In the genomic region with DNA sequence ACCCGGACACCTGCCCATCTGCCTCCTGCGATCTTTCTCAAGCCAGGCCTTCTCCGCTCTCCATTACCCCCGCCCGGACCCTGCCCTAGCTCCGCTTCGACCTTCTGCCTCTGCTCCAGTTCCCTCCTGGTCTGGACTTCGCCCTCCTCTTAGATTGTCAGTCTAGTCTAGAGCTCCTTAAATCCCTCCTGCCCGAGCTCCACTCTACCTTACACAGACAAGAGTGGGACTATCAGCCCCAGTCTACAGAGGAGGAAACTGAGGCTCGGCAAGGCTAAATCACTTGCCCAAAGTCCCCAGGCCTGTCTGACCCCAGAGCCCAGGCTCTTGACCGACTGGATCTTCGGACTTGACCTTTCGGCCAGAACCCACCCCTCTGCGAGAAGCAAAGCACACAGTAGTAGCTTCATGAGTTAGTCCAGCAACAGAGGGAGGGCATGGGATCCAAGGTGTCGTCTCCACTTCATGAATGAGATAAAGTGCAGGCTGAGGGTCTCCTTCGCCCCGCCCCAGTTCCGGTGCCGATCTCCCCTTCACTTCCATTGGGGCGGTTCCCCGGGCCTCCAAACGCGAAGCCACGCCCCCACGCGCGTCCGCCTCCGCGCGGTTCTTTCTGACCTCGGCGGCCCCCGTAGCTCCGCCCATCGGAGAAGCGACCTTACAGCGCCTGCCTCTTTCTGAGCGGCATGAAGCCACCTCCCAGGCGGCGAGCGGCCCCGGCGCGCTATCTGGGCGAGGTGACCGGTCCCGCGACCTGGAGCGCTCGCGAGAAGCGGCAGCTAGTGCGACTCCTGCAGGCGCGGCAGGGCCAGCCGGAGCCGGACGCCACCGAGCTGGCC, we compare ENCODE assay signal across 8 cellular contexts. TPM values are rescaled to one million over a fixed set of nuclear protein-coding genes. Genes with fewer than 3 reads are reported as not detected.
DNase-seq lines count a peak whose midpoint lies in the region; ATAC-seq and TF ChIP-seq lines count a peak whose summit lies in the region.

A gene with protein sequence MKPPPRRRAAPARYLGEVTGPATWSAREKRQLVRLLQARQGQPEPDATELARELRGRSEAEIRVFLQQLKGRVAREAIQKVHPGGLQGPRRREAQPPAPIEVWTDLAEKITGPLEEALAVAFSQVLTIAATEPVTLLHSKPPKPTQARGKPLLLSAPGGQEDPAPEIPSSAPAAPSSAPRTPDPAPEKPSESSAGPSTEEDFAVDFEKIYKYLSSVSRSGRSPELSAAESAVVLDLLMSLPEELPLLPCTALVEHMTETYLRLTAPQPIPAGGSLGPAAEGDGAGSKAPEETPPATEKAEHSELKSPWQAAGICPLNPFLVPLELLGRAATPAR (plus strand): TSS at position 658 of the 839 bp plus-strand sequence. CDS start 29 bp downstream, at position 687.

- H3K27me3 ChIP-seq in DND-41 (ENCODE audit: insufficient read depth, low read length, poor library complexity) = peaks cover 12% of the 10 kb centered on the region
- H3K27me3 ChIP-seq in GM23338 (ENCODE audit: insufficient read depth) = peaks cover 44% of the 10 kb centered on the region
- peaks cover 7% of the 10 kb centered on the region for H3K27me3 ChIP-seq in RWPE2 (ENCODE audit: insufficient read depth, poor library complexity, severe bottlenecking)

- peak within 1 kb of the TSS; percentile 100 for H3K4me2 ChIP-seq in DND-41 (ENCODE audit: insufficient read depth, low read length)
- peak within 1 kb of the TSS; percentile 91 for H3K4me2 ChIP-seq in GM23338

- intact Hi-C loops in activated T-helper 2 cell treated with anti-CD3 and anti-CD28 coated beads, Interferon-gamma antibody, Interleukin-2, Interleukin-4, amounts not matched to agents 10 μg/mL and 5 μg/mL and 100 μg/mL, durations not matched to agents 14 hours and 24 hours and 36 hours (cut with micrococcal nuclease) = loop anchor here (1.0 to 2.0 kb wide), 3 partner anchors 17 to 57 kb away; a partner anchor contains a TSS

- DNase-seq in DND-41 (peak; percentile 99), GM23338 (ENCODE audit: low spot score) (peak; percentile 97), LoVo (ENCODE audit: low spot score) (peak; percentile 92), RWPE2 (ENCODE audit: low spot score) (peak; percentile 93), fibroblast of peridontal ligament (ENCODE audit: extremely low read depth) (peak; percentile 92)
- peak; percentile 96 for DNase-seq in activated T-helper 2 cell treated with anti-CD3 and anti-CD28 coated beads, Interferon-gamma antibody, Interleukin-2, Interleukin-4, amounts not matched to agents 10 μg/mL and 5 μg/mL and 100 μg/mL, durations not matched to agents 14 hours and 24 hours and 36 hours (ENCODE audit: low spot score)
- peak; percentile 97 for DNase-seq in stimulated activated naive CD8-positive, alpha-beta T cell treated with anti-CD3 and anti-CD28 coated beads, Interleukin-15, Interleukin-2, amounts not matched to agents 100 U/mL and 50 U/mL, for 24 hours

- peaks cover 38% of the 10 kb centered on the region for H4K20me1 ChIP-seq in DND-41 (ENCODE audit: insufficient read depth, low read length)
- peaks cover 9% of the 10 kb centered on the region; the same call in 1 of the 2 replicates for H4K20me1 ChIP-seq in GM23338 (replicated peaks; ENCODE audit: insufficient read depth)

- H3K27ac ChIP-seq in DND-41 (ENCODE audit: low read length) = peak within 1 kb of the TSS; percentile 96
- peak within 1 kb of the TSS; percentile 69; the same call in 1 of the 2 replicates for H3K27ac ChIP-seq in GM23338 (ENCODE audit: low read depth)
- peak within 1 kb of the TSS; percentile 57 for H3K27ac ChIP-seq in RWPE2 (ENCODE audit: poor library complexity, severe bottlenecking)

- H2AFZ ChIP-seq in DND-41 (ENCODE audit: low read depth, low read length) (peak within 1 kb of the TSS; percentile 99), GM23338 (peak within 1 kb of the TSS; percentile 90; the same call in 1 of the 2 replicates)

- peaks cover 27% of the 10 kb centered on the region for H3K36me3 ChIP-seq in DND-41 (ENCODE audit: insufficient read depth, low read length)
- H3K36me3 ChIP-seq in GM23338 (ENCODE audit: insufficient read depth) = no peaks in the 10 kb centered on the region
- H3K36me3 ChIP-seq in RWPE2 (ENCODE audit: low read depth) = no peaks in the 10 kb centered on the region

- ATAC-seq in DND-41 (ENCODE audit: insufficient read depth, low read depth) (peak; percentile 81), GM23338 (peak; percentile 25), RWPE2 (ENCODE audit: low read depth) (peak; percentile 44)
- ATAC-seq in stimulated activated naive CD8-positive, alpha-beta T cell treated with anti-CD3 and anti-CD28 coated beads, Interleukin-15, Interleukin-2, amounts not matched to agents 100 U/mL and 50 U/mL, for 24 hours = peak; percentile 67

- H3F3A ChIP-seq in GM23338 (replicated peaks; ENCODE audit: low read depth) = peaks cover 29% of the 10 kb centered on the region

- H3K4me3 Mint-ChIP-seq in GM23338 = peak within 1 kb of the TSS; percentile 74
- H3K4me3 Mint-ChIP-seq in activated T-helper 2 cell treated with anti-CD3 and anti-CD28 coated beads, Interferon-gamma antibody, Interleukin-2, Interleukin-4, amounts not matched to agents 10 μg/mL and 5 μg/mL and 100 μg/mL, durations not matched to agents 14 hours and 24 hours and 36 hours (ENCODE audit: low read depth) = peak within 1 kb of the TSS; percentile 82
- peak within 1 kb of the TSS; percentile 83 to 90 (median 90) for H3K4me3 Mint-ChIP-seq in nephron

- peak within 1 kb of the TSS; percentile 53 to 94 for H3K4me3 ChIP-seq in DND-41 (ENCODE audit: low read depth in 1 of 2, low read length in 2 of 2)
- H3K4me3 ChIP-seq in GM23338 = peak within 1 kb of the TSS; percentile 86
- peak within 1 kb of the TSS; percentile 75 for H3K4me3 ChIP-seq in RWPE2 (ENCODE audit: severe bottlenecking)

- H3K27me3 Mint-ChIP-seq in GM23338 (ENCODE audit: insufficient read depth, low read depth, poor library complexity) = peaks cover 49% of the 10 kb centered on the region
- H3K27me3 Mint-ChIP-seq in activated T-helper 2 cell treated with anti-CD3 and anti-CD28 coated beads, Interferon-gamma antibody, Interleukin-2, Interleukin-4, amounts not matched to agents 10 μg/mL and 5 μg/mL and 100 μg/mL, durations not matched to agents 14 hours and 24 hours and 36 hours (ENCODE audit: low read depth) = peaks cover 26% of the 10 kb centered on the region
- peaks cover 44% of the 10 kb centered on the region for H3K27me3 Mint-ChIP-seq in nephron (ENCODE audit: low read depth)

- H3K79me2 ChIP-seq in DND-41 (ENCODE audit: insufficient read depth, low read length) = peaks cover 8% of the 10 kb centered on the region
- H3K79me2 ChIP-seq in GM23338 (replicated peaks; ENCODE audit: insufficient read depth) = no peaks in the 10 kb centered on the region

- peak within 1 kb of the TSS; percentile 79 for H3K9ac ChIP-seq in DND-41 (ENCODE audit: low read depth, low read length)

- peaks cover 10% of the 10 kb centered on the region; the same call in 1 of the 3 replicates for H3K36me3 Mint-ChIP-seq in GM23338 (ENCODE audit: low read depth)
- H3K36me3 Mint-ChIP-seq in activated T-helper 2 cell treated with anti-CD3 and anti-CD28 coated beads, Interferon-gamma antibody, Interleukin-2, Interleukin-4, amounts not matched to agents 10 μg/mL and 5 μg/mL and 100 μg/mL, durations not matched to agents 14 hours and 24 hours and 36 hours (ENCODE audit: low read depth) = peaks cover 6% of the 10 kb centered on the region
- H3K36me3 Mint-ChIP-seq in nephron (ENCODE audit: low read depth) = no peaks in the 10 kb centered on the region

- H3K4me1 Mint-ChIP-seq in GM23338 (peaks cover 15% of the 10 kb centered on the region), nephron (peaks cover 20% of the 10 kb centered on the region)
- H3K4me1 Mint-ChIP-seq in activated T-helper 2 cell treated with anti-CD3 and anti-CD28 coated beads, Interferon-gamma antibody, Interleukin-2, Interleukin-4, amounts not matched to agents 10 μg/mL and 5 μg/mL and 100 μg/mL, durations not matched to agents 14 hours and 24 hours and 36 hours (ENCODE audit: low read depth) = peaks cover 15% of the 10 kb centered on the region

- no peaks in the 10 kb centered on the region for H3K9me3 ChIP-seq in DND-41 (ENCODE audit: insufficient read depth, low read length, severe bottlenecking)
- H3K9me3 ChIP-seq in RWPE2 (ENCODE audit: severe bottlenecking) = no peaks in the 10 kb centered on the region

- H3K9me2 ChIP-seq in GM23338 (ENCODE audit: insufficient read depth) = no peaks in the 10 kb centered on the region

- TF ChIP-seq CTCF in DND-41 (IDR thresholded peaks at IDR 0.05; ENCODE audit: borderline replicate concordance, extremely low read depth, low read length, poor library complexity, severe bottlenecking) = peak; percentile 4
- no peak for TF ChIP-seq CTCF in GM23338 (conservative IDR thresholded peaks at IDR 0.05; ENCODE audit: low read depth in 2 of 2)
- no peak for TF ChIP-seq CTCF in RWPE2 (IDR thresholded peaks at IDR 0.05; ENCODE audit: poor library complexity, severe bottlenecking)
- TF ChIP-seq CTCF in nephron (IDR thresholded peaks at IDR 0.05; ENCODE audit: unreplicated experiment in 3 of 3) = no peak

- peaks cover 2% of the 10 kb centered on the region; the same call in 1 of the 3 replicates for H3K9me3 Mint-ChIP-seq in GM23338
- no peaks in the 10 kb centered on the region for H3K9me3 Mint-ChIP-seq in activated T-helper 2 cell treated with anti-CD3 and anti-CD28 coated beads, Interferon-gamma antibody, Interleukin-2, Interleukin-4, amounts not matched to agents 10 μg/mL and 5 μg/mL and 100 μg/mL, durations not matched to agents 14 hours and 24 hours and 36 hours
- H3K9me3 Mint-ChIP-seq in nephron = no peaks in the 10 kb centered on the region

- H3K27ac Mint-ChIP-seq in GM23338 (peak within 1 kb of the TSS; percentile 88), nephron (peak within 1 kb of the TSS; percentile 89 to 94 (median 93))
- peak within 1 kb of the TSS; percentile 89 for H3K27ac Mint-ChIP-seq in activated T-helper 2 cell treated with anti-CD3 and anti-CD28 coated beads, Interferon-gamma antibody, Interleukin-2, Interleukin-4, amounts not matched to agents 10 μg/mL and 5 μg/mL and 100 μg/mL, durations not matched to agents 14 hours and 24 hours and 36 hours

- peaks cover 38% of the 10 kb centered on the region for H3K4me1 ChIP-seq in DND-41 (ENCODE audit: insufficient read depth, low read length)
- no peaks in the 10 kb centered on the region; the same call in 1 of the 2 replicates for H3K4me1 ChIP-seq in GM23338 (ENCODE audit: insufficient read depth)
- H3K4me1 ChIP-seq in RWPE2 (ENCODE audit: insufficient read depth, poor library complexity, severe bottlenecking) = no peaks in the 10 kb centered on the region

TF ChIP-seq in GM23338, 12 proteins besides CTCF, POLR2A, EP300 and RAD21 (continues in another document):
- peak; percentile 88 for TF ChIP-seq POLR2AphosphoS5 (IDR thresholded peaks at IDR 0.05; ENCODE audit: low read depth)

RNA-seq across cellular contexts. Expression of the gene that starts here (rescaled TPM):
- 17.2 and 25.1 TPM in 2 replicates for total RNA-seq in GM23338 (2014; rRNA removed; shearing (Covaris generic))
- 16.4 and 17.1 TPM in 2 replicates for polyA plus RNA-seq in GM23338 (2016; fragmentation: Nextera tagmentation; extraction: Ambion mirVana)
- 18.4 and 19.5 TPM in 2 replicates for total RNA-seq in activated T-helper 2 cell treated with anti-CD3 and anti-CD28 coated beads, Interferon-gamma antibody, Interleukin-2, Interleukin-4, amounts not matched to agents 10 μg/mL and 5 μg/mL and 100 μg/mL, durations not matched to agents 14 hours and 24 hours and 36 hours

Comparison
In these comparisons a context has a peak if more than half of its experiments do, and no peak if none do; other contexts are left out.
1. Peak in every context shown above with its lines: DNase-seq, ATAC-seq, H3K4me3 ChIP-seq and H3K27ac ChIP-seq.
2. ATAC-seq: peak in every context shown above with its lines; median percentile 81 in DND-41; 67 in stimulated activated naive CD8-positive, alpha-beta T cell treated with anti-CD3 and anti-CD28 coated beads, Interleukin-15, Interleukin-2, amounts not matched to agents 100 U/mL and 50 U/mL, for 24 hours; 44 in RWPE2; 25 in GM23338.